Comparison of ENCODE assay signal across 9 cellular contexts in genomic region chr1:233383984-233384383, GRCh38. TPM values are rescaled to one million over a fixed set of nuclear protein-coding genes. Genes with fewer than 3 reads are reported as not detected.
"Had no signal": no experiment of that assay in that cellular context is flagged by ENCODE, and none has a peak within 500 bp of the region (broad histone marks: within the 10 kb centered on the region; RNA-seq: fewer than 3 reads in every experiment).

No MANE protein-coding gene starts in this region.

- H3K4me2 ChIP-seq: GM23338 had no signal

- H2AFZ ChIP-seq: GM23338 had no signal

- H3K4me3 ChIP-seq: GM23338 had no signal

- ATAC-seq: GM23338, HCT116 had no signal

- H3K27ac ChIP-seq: HL-60 had no signal

- DNase-seq: H9, HFFc6, KG1 had no signal

- FAIRE-seq: H1, H54 had no signal

RNA-seq across cellular contexts. Expression of gene MAP3K21, which starts 56.5 kb away (rescaled TPM):
- polyA plus RNA-seq: IgD-negative memory B cell had no signal
